Comparison of ENCODE assay signal across 8 cellular contexts in the genomic region with DNA sequence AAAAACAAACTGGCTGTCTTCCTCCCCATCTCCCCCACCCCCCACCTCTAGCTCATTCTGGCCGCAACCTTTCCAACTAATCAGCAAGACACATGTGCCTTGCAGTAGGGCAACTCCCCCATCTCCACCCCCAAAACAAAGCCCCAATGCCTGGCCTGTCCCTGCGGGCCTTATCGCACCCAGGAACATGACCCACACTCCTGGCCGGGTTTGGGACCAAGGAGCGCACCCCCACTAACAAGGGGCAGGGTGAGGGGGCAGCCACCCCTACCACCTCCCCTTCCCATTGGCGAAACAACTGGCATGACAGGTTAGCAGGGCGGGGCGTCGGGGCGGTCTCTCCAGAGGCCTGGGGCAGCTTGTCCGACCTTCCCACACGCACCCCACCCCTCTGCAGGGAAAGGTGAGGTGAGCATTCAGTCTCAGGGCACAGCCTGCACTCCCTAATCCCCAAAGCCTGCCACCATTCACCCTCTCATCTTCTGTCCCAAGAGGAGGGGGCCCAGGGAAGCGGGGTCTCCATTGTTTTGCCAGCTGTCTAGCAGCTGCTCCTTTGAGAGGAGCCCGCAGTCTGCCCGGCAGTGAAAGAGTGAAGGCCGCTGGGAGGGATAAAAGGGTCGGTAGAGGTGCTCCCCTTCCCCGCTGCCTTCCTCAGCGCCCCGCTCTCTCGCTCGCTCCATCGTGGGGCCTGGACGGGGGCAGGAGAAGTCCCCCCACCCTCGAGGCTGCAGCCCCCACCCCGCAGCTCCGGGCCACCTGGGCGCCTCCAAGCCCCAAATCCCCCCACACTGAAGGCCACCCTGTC. TPM values are rescaled to one million over a fixed set of nuclear protein-coding genes. Genes with fewer than 3 reads are reported as not detected.
DNase-seq lines count a peak whose midpoint lies in the region; TF ChIP-seq lines count a peak whose summit lies in the region.

No MANE protein-coding gene starts in this region.

- H4K20me1 ChIP-seq in mammary epithelial cell (ENCODE audit: insufficient read depth, low read length) = no peaks in the 10 kb centered on the region

- dilution Hi-C loops in mammary epithelial cell (cut with HindIII; ENCODE audit: low sequenced_read_pairs) = no loop called here

- H3K4me3 ChIP-seq in mammary epithelial cell (replicated peaks in 1 of 3; ENCODE audit: insufficient read depth in 1 of 3, low read depth in 2 of 3, low read length in 3 of 3) = peak overlapping the region; percentile 39 to 66 (median 56)
- H3K4me3 ChIP-seq in stomach = peak overlapping the region; percentile 60 to 66 (median 63)

- TF ChIP-seq CTCF in mammary epithelial cell (conservative IDR thresholded peaks at IDR 0.05 in 1 of 2, IDR thresholded peaks at IDR 0.05 in 1 of 2; ENCODE audit: extremely low read depth in 1 of 2, insufficient read depth in 1 of 2, low read depth in 1 of 2, low read length in 2 of 2) (no peak), stomach (IDR thresholded peaks at IDR 0.05) (no peak)

- H3K36me3 ChIP-seq in mammary epithelial cell (ENCODE audit: insufficient read depth, low read length) = no peaks in the 10 kb centered on the region
- no peaks in the 10 kb centered on the region for H3K36me3 ChIP-seq in stomach

- DNase-seq in stimulated activated CD4-positive, alpha-beta T cell treated with anti-CD3 and anti-CD28 coated beads, Interleukin-12 subunit alpha, Interleukin-12 subunit beta, amount 100 ng/mL, for 4 hours = peak; percentile 13
- no peak for DNase-seq in stimulated activated CD4-positive, alpha-beta T cell treated with anti-CD3 and anti-CD28 coated beads, Interleukin-4, amount 100 ng/mL, for 24 hours
- DNase-seq in NCI-H748 treated with DMSO at 0.1 percent for 48 hours (lab: John Stamatoyannopoulos, UW) (peak; percentile 21), mammary epithelial cell (peak; percentile 85), kidney tubule cell (ENCODE audit: low spot score) (peak; percentile 58), stomach (peak; percentile 90), RPMI8226 (no peak)
- no peak for DNase-seq in stimulated activated naive CD4-positive, alpha-beta T cell (lab: John Stamatoyannopoulos, UW)

- H3K79me2 ChIP-seq in mammary epithelial cell (ENCODE audit: insufficient read depth, low read length) = peaks cover 34% of the 10 kb centered on the region

- WGBS in mammary epithelial cell (ENCODE audit: low coverage, missing lambda C conversion rate) = 2% methylated on average over 13 of the region's 28 CpGs
- 6 to 18% (median 13%) methylated on average over 16 to 28 of the region's 28 CpGs for WGBS in stomach, 5 donors

- no peak for TF ChIP-seq EP300 in stomach (IDR thresholded peaks at IDR 0.05)

- no peaks in the 10 kb centered on the region for H3K27me3 ChIP-seq in mammary epithelial cell (ENCODE audit: insufficient read depth, low read length)
- H3K27me3 ChIP-seq in stomach = no peaks in the 10 kb centered on the region

- H3K27ac ChIP-seq in mammary epithelial cell (ENCODE audit: insufficient read depth, low read depth, low read length) (peak overlapping the region; percentile 95), stomach (peak overlapping the region; percentile 81 to 94 (median 92))

- no peaks in the 10 kb centered on the region for H3K9me3 ChIP-seq in mammary epithelial cell (replicated peaks; ENCODE audit: insufficient read depth, low read length)
- H3K9me3 ChIP-seq in stomach = no peaks in the 10 kb centered on the region

- no peak overlapping the region for H2AFZ ChIP-seq in mammary epithelial cell (ENCODE audit: low read depth, low read length)

- in situ Hi-C loops in mammary epithelial cell (cut with MboI; ENCODE audit: low sequenced_read_pairs in 2 of 2) = no loop called here

- H3K4me1 ChIP-seq in mammary epithelial cell (ENCODE audit: insufficient read depth, low read length) (peaks cover 47% of the 10 kb centered on the region), stomach (peaks cover 45 to 59% (median 55%) of the 10 kb centered on the region in 4 donors)

- peak overlapping the region; percentile 99 for H3K4me2 ChIP-seq in mammary epithelial cell (ENCODE audit: insufficient read depth, low read depth, low read length)

- peak in 1 of 4 donors; percentile 44 for TF ChIP-seq POLR2A in stomach (IDR thresholded peaks at IDR 0.05)

- peak overlapping the region; percentile 78 for H3K9ac ChIP-seq in mammary epithelial cell (ENCODE audit: insufficient read depth, low read length)

- intact Hi-C loops in mammary epithelial cell (cut with micrococcal nuclease) = loop anchor here (1.0 to 5.0 kb wide), 4 partner anchors 30 to 403 kb away; no protein-coding TSS in a partner anchor
- intact Hi-C loops in stomach (cut with DNase I; ENCODE audit: low total_unique reads) = loop anchor here (5.0 kb wide), 1 partner anchor 32 kb away; no protein-coding TSS in a partner anchor

- CTCF ChIA-PET in mammary epithelial cell (lab: Charles Lee; ENCODE audit: low non-redundant PET) = interaction anchor here (0.6 to 1.9 kb wide), 9 partner anchors 10 to 78 kb away, joined by 3 to 24 read pairs (median 6); no protein-coding TSS in a partner anchor

- BruUV-seq in mammary epithelial cell (replicated peaks; lab: Mats Ljungman, UMichigan) = no TSS peak

RNA-seq across cellular contexts. Expression of a gene that starts 0.8 kb away (rescaled TPM):
- total RNA-seq in mammary epithelial cell (100 to 1,000 TPM in 1 of 2 donors, 10 to 100 TPM in 1; 62.3 to 102 TPM), stomach (100 to 1,000 TPM in 3 of 5 donors, 10 to 100 TPM in 2; 42.8 to 305 (median 121) TPM)
- polyA plus RNA-seq in mammary epithelial cell (17.8 TPM), stomach (10 to 100 TPM; 16.5 to 30.3 (median 28.2) TPM)
- 131 TPM for polyA minus RNA-seq in mammary epithelial cell

Comparison
In these comparisons a context has a peak if more than half of its experiments do, and no peak if none do; other contexts are left out.
1. DNase-seq: peak in stimulated activated CD4-positive, alpha-beta T cell treated with anti-CD3 and anti-CD28 coated beads, Interleukin-12 subunit alpha, Interleukin-12 subunit beta, amount 100 ng/mL, for 4 hours (single experiment), NCI-H748 treated with DMSO at 0.1 percent for 48 hours (single experiment), mammary epithelial cell (single experiment), kidney tubule cell (single experiment) and stomach (single experiment); none in stimulated activated CD4-positive, alpha-beta T cell treated with anti-CD3 and anti-CD28 coated beads, Interleukin-4, amount 100 ng/mL, for 24 hours (single experiment), RPMI8226 (single experiment) and stimulated activated naive CD4-positive, alpha-beta T cell (0 of 6).